Comparison of ENCODE assay signal across 23 cellular contexts in the genomic region with DNA sequence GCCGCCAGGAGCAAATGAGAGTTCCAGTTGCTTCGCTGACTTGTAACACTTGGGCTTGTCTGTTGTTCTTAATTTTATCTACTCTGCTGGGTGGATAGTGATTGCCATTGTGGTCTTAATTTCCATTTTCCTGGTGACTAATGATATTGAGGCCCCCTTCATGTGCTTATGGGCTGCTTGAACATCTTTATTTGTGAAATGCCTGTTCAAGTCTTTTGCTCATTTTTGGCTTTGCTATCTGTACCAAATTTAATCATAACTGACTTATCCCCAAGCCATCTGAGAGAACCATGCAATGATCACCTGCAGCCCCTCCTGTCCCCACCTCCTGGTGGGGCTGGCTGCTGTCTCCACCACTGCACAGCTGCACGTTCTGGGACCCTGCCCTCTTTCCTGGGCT. TPM values are rescaled to one million over a fixed set of nuclear protein-coding genes. Genes with fewer than 3 reads are reported as not detected.
DNase-seq lines count a peak whose midpoint lies in the region; ATAC-seq and TF ChIP-seq lines count a peak whose summit lies in the region.
"Had no signal": no experiment of that assay in that cellular context is flagged by ENCODE, and none has a peak within 500 bp of the region (broad histone marks: within the 10 kb centered on the region; RNA-seq: fewer than 3 reads in every experiment).

No MANE protein-coding gene starts in this region.

- peaks cover 5% of the 10 kb centered on the region for H3K27me3 Mint-ChIP-seq in nephron progenitor cell (ENCODE audit: low read depth, poor library complexity)

- H3K27me3 ChIP-seq in adipocyte (replicated peaks; ENCODE audit: control insufficient read depth, insufficient read depth, low read length) (no peaks in the 10 kb centered on the region), osteoblast (ENCODE audit: insufficient read depth, low read length) (no peaks in the 10 kb centered on the region), heart right ventricle (no peaks in the 10 kb centered on the region)
- H3K27me3 ChIP-seq: BE2C, BLaER1 had no signal

- H3K4me1 ChIP-seq in adipocyte (ENCODE audit: control insufficient read depth, insufficient read depth, low read length) = peaks cover 42% of the 10 kb centered on the region
- H3K4me1 ChIP-seq in osteoblast (ENCODE audit: insufficient read depth, low read length) = peaks cover 20% of the 10 kb centered on the region
- peaks cover 0 to 19% (median 15%) of the 10 kb centered on the region in 9 donors for H3K4me1 ChIP-seq in heart right ventricle
- H3K4me1 ChIP-seq: BE2C had no signal

- H3K4me2 ChIP-seq in osteoblast (ENCODE audit: insufficient read depth, low read length) = no peak overlapping the region
- H3K4me2 ChIP-seq: BLaER1 had no signal

- peaks cover 72% of the 10 kb centered on the region for H3K4me1 Mint-ChIP-seq in nephron progenitor cell
- H3K4me1 Mint-ChIP-seq: CD4-positive, CD25-positive, alpha-beta regulatory T cell; CD8-positive, alpha-beta memory T cell had no signal

- H3K4me3 Mint-ChIP-seq in nephron progenitor cell = no peak overlapping the region
- H3K4me3 Mint-ChIP-seq: CD14-positive monocyte; CD4-positive, alpha-beta memory T cell; CD4-positive, CD25-positive, alpha-beta regulatory T cell; CD8-positive, alpha-beta memory T cell had no signal

- intact Hi-C loops in heart right ventricle (cut with DNase I) = no loop called here

- ATAC-seq in GM19023 (IDR thresholded peaks at IDR 0.05; ENCODE audit: unreplicated experiment) (no peak), heart right ventricle (no peak)
- ATAC-seq: GM12878 had no signal

- WGBS in heart right ventricle, 2 donors = 90 to 92% methylated on average over 3 of the region's 3 CpGs

- H3K9ac ChIP-seq in adipocyte (ENCODE audit: low read length) = no peak overlapping the region
- H3K9ac ChIP-seq: BLaER1 had no signal

- peaks cover 11% of the 10 kb centered on the region for H3K9me3 ChIP-seq in adipocyte (ENCODE audit: control insufficient read depth, low read length)
- H3K9me3 ChIP-seq in osteoblast (ENCODE audit: low read depth, low read length) = no peaks in the 10 kb centered on the region
- peaks cover 0 to 11% (median 4%) of the 10 kb centered on the region in 11 donors for H3K9me3 ChIP-seq in heart right ventricle

- no peak for DNase-seq in adipocyte (ENCODE audit: low read depth)
- DNase-seq in osteoblast (ENCODE audit: insufficient read length, low spot score, missing footprints) = peak; percentile 23
- DNase-seq in heart right ventricle = no peak
- DNase-seq in nephron progenitor cell = no peak
- DNase-seq: 8988T; ACHN; BE2C; C1 segment of cervical spinal cord; CD4-positive, alpha-beta memory T cell; CD4-positive, CD25-positive, alpha-beta regulatory T cell; CD8-positive, alpha-beta memory T cell; COR-L47; DMS 273 treated with DMSO at 0.1 percent for 48 hours; DMS153; DMS53; DMS79; DND-41; EL; GDM1 had no signal

- peaks cover 14% of the 10 kb centered on the region for H3K36me3 Mint-ChIP-seq in nephron progenitor cell (ENCODE audit: low read depth)
- H3K36me3 Mint-ChIP-seq: CD14-positive monocyte; CD4-positive, alpha-beta memory T cell; CD4-positive, CD25-positive, alpha-beta regulatory T cell; CD8-positive, alpha-beta memory T cell had no signal

- peaks cover 30% of the 10 kb centered on the region for H3K9me3 Mint-ChIP-seq in nephron progenitor cell

- H4K20me1 ChIP-seq in osteoblast (ENCODE audit: insufficient read depth, low read length) = no peaks in the 10 kb centered on the region
- H4K20me1 ChIP-seq: BLaER1 had no signal

- H3K27ac ChIP-seq in osteoblast (ENCODE audit: low read depth, low read length) (no peak overlapping the region), heart right ventricle (no peak overlapping the region)
- H3K27ac ChIP-seq: BLaER1 had no signal

- H3K4me3 ChIP-seq in adipocyte (ENCODE audit: low read length) (peak overlapping the region; percentile 3), osteoblast (ENCODE audit: insufficient read depth, low read length) (no peak overlapping the region), heart right ventricle (no peak overlapping the region)
- H3K4me3 ChIP-seq: BLaER1, GM12878 had no signal

- TF ChIP-seq CTCF in osteoblast (IDR thresholded peaks at IDR 0.05; ENCODE audit: extremely low read depth, low read depth, low read length) = no peak
- TF ChIP-seq CTCF in heart right ventricle (IDR thresholded peaks at IDR 0.05) = no peak
- TF ChIP-seq CTCF in nephron progenitor cell (IDR thresholded peaks at IDR 0.05) = no peak

- no peaks in the 10 kb centered on the region for H3K79me2 ChIP-seq in osteoblast (ENCODE audit: insufficient read depth, low read length)

- H2AFZ ChIP-seq in osteoblast (ENCODE audit: low read length) = no peak overlapping the region

- no peak overlapping the region for H3K27ac Mint-ChIP-seq in nephron progenitor cell
- H3K27ac Mint-ChIP-seq: CD14-positive monocyte; CD4-positive, alpha-beta memory T cell; CD4-positive, CD25-positive, alpha-beta regulatory T cell; CD8-positive, alpha-beta memory T cell had no signal

- no peaks in the 10 kb centered on the region for H3K36me3 ChIP-seq in adipocyte (ENCODE audit: control insufficient read depth, insufficient read depth, low read length, severe bottlenecking)
- no peaks in the 10 kb centered on the region for H3K36me3 ChIP-seq in osteoblast (ENCODE audit: insufficient read depth, low read length)
- H3K36me3 ChIP-seq in heart right ventricle = no peaks in the 10 kb centered on the region
- H3K36me3 ChIP-seq: BE2C, BLaER1 had no signal

RNA-seq across cellular contexts. Expression of a gene that starts 20.5 kb away (rescaled TPM):
- total RNA-seq in osteoblast = 431 and 558 TPM in 2 replicates
- 10 to 100 TPM in 3 of 10 donors, 1 to 10 TPM in 7; 3.7 to 26.9 (median 6.8) TPM for total RNA-seq in heart right ventricle
- polyA plus RNA-seq in heart right ventricle = 1 to 10 TPM; 4.0 to 4.6 TPM
- total RNA-seq: CD4-positive, alpha-beta memory T cell; CD4-positive, CD25-positive, alpha-beta regulatory T cell had no signal
- polyA plus RNA-seq: CD14-positive monocyte; CD4-positive, alpha-beta memory T cell; CD4-positive, CD25-positive, alpha-beta regulatory T cell; CD8-positive, alpha-beta memory T cell had no signal

Comparison
In these comparisons a context has a peak if more than half of its experiments do, and no peak if none do; other contexts are left out.
1. RNA of a gene that starts 20.5 kb away (total RNA-seq): 431 to 558 TPM in osteoblast; 3.7 to 26.9 TPM in heart right ventricle; every median in the first group is over 10 times any median in the second.